In the genomic region with DNA sequence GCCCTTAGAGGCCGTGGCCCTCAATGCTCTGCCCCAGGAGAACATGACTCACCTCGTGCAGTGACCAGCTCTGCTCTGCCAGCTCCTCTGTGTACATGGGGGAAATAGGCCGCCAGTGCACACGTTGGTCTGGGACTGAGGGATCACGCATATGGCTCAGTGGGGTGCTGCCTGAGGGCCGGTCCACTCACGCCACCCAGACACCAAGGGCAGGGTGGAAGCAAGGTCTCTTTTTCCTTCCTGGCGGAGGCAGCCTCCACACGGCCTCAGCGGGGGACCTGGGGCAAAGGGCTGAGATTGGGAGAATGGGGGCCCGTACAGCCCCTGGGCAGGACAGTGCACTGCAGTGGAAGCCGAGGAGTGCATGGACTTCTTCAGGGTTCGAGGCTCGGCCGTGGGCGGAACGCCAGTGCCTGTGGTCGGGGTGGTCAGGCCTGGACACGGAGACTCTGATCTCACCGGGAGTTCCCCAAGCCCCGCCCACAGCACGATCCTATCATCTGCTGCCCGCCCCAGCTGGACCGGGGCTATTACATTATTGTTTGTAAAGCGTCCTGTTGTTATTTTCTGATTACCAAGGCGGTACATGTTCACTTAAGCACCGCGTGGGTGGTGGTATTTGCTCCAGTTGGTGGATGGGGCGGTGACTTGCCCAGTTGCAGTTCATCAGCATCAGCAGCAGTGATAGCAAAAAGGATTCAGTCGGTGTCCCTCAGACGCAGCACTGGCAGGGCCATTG, we compare ENCODE assay signal across 1 cellular context.
TF ChIP-seq lines count a peak whose summit lies in the region.

No MANE protein-coding gene starts in this region.

TF ChIP-seq in K562, 482 proteins besides CTCF, POLR2A, EP300 and RAD21:
- TF ChIP-seq, protein P1, sequence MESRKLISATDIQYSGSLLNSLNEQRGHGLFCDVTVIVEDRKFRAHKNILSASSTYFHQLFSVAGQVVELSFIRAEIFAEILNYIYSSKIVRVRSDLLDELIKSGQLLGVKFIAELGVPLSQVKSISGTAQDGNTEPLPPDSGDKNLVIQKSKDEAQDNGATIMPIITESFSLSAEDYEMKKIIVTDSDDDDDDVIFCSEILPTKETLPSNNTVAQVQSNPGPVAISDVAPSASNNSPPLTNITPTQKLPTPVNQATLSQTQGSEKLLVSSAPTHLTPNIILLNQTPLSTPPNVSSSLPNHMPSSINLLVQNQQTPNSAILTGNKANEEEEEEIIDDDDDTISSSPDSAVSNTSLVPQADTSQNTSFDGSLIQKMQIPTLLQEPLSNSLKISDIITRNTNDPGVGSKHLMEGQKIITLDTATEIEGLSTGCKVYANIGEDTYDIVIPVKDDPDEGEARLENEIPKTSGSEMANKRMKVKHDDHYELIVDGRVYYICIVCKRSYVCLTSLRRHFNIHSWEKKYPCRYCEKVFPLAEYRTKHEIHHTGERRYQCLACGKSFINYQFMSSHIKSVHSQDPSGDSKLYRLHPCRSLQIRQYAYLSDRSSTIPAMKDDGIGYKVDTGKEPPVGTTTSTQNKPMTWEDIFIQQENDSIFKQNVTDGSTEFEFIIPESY (CRISPR knock-in tag; IDR thresholded peaks at IDR 0.05): 0 out of 2 replicates have a peak, but pooled peaks have one; percentile 18
- TF ChIP-seq HDAC8 (tag; IDR thresholded peaks at IDR 0.05) (no peak), ZFP36 (IDR thresholded peaks at IDR 0.05; ENCODE audit: low read depth, low read length, partially characterized antibody) (peak; percentile 18), ATF7 (IDR thresholded peaks at IDR 0.05) (0 out of 2 replicates have a peak, but pooled peaks have one; percentile 15), MAZ (CRISPR knock-in tag; conservative IDR thresholded peaks at IDR 0.05 in 1 of 2, IDR thresholded peaks at IDR 0.05 in 1 of 2) (no peak), KDM4B (IDR thresholded peaks at IDR 0.05; ENCODE audit: borderline replicate concordance in 2 of 2, low read depth in 1 of 2) (no peak), L3MBTL2 (IDR thresholded peaks at IDR 0.05) (0 out of 2 replicates have a peak, but pooled peaks have one; percentile 26), EGR1 (conservative IDR thresholded peaks at IDR 0.05) (peak; percentile 49), GATA2 (CRISPR knock-in tag; IDR thresholded peaks at IDR 0.05) (no peak)
- TF ChIP-seq, protein P2, sequence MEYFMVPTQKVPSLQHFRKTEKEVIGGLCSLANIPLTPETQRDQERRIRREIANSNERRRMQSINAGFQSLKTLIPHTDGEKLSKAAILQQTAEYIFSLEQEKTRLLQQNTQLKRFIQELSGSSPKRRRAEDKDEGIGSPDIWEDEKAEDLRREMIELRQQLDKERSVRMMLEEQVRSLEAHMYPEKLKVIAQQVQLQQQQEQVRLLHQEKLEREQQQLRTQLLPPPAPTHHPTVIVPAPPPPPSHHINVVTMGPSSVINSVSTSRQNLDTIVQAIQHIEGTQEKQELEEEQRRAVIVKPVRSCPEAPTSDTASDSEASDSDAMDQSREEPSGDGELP (CRISPR knock-in tag; IDR thresholded peaks at IDR 0.05; ENCODE audit: borderline replicate concordance): peak; percentile 27; the same call in 1 of the 2 replicates
- TF ChIP-seq, protein P3, sequence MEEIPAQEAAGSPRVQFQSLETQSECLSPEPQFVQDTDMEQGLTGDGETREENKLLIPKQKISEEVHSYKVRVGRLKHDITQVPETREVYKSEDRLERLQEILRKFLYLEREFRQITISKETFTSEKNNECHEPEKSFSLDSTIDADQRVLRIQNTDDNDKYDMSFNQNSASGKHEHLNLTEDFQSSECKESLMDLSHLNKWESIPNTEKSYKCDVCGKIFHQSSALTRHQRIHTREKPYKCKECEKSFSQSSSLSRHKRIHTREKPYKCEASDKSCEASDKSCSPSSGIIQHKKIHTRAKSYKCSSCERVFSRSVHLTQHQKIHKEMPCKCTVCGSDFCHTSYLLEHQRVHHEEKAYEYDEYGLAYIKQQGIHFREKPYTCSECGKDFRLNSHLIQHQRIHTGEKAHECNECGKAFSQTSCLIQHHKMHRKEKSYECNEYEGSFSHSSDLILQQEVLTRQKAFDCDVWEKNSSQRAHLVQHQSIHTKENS (CRISPR knock-in tag; IDR thresholded peaks at IDR 0.05): no peak
- TF ChIP-seq, protein P4, sequence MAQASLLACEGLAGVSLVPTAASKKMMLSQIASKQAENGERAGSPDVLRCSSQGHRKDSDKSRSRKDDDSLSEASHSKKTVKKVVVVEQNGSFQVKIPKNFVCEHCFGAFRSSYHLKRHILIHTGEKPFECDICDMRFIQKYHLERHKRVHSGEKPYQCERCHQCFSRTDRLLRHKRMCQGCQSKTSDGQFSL (CRISPR knock-in tag; IDR thresholded peaks at IDR 0.05): no peak
- TF ChIP-seq, protein P4 (tag; IDR thresholded peaks at IDR 0.05): no peak
- TF ChIP-seq, protein P5, sequence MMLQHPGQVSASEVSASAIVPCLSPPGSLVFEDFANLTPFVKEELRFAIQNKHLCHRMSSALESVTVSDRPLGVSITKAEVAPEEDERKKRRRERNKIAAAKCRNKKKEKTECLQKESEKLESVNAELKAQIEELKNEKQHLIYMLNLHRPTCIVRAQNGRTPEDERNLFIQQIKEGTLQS (IDR thresholded peaks at IDR 0.05): peak; percentile 37; the same call in 1 of the 2 replicates
- TF ChIP-seq, protein P5 (CRISPR knock-in tag; conservative IDR thresholded peaks at IDR 0.05): no peak
